ENCODE assay signal across 8 cellular contexts in the genomic region with DNA sequence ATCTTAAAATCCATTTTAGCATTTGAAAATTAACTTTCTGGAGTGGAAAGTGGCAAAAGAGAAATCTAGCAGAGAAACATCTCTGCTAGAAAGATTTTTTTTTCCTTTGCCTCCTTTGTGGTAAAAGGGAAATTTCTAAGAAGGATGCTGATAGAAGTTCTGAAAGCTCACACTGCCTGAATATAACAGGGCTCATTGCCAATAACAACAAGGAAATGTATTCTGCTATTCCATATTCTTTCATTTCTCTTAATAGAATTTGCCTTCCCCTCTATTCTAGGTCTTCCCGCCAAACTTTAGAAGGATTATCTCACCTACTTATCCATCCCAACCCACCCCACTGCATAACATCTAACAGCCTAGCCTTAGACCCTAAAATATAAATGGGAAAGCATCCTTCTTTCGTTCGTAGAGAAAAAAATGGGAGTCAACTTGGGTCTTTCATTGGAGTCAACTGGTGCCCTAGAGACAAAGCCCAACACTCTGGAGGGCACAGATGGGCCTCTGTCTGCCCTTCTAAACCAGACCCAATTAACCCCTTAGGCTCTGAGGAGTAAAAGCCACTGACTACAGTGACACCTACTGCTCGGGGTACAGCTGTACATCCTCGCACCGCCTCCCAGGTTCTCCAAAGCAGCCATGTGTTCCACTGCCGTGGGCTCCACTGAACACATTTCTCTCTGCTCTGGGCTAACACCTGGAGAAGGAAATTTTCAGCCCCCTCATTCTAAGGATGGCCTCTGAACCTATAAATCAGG.
DNase-seq lines count a peak whose midpoint lies in the region; ATAC-seq lines count a peak whose summit lies in the region.

No MANE protein-coding gene starts in this region.

- ATAC-seq in activated CD8-positive, alpha-beta T cell treated with anti-CD3 and anti-CD28 coated beads, Interleukin-2, amount 10 ng/mL, durations not matched to agents 7 days and 5 days, result no peak
- no peak for ATAC-seq in HG03439 (IDR thresholded peaks at IDR 0.05; ENCODE audit: unreplicated experiment)

- H3K27me3 Mint-ChIP-seq in activated CD4-positive, alpha-beta T cell treated with anti-CD3 and anti-CD28 coated beads, Interleukin-2, amount 10 ng/mL, durations not matched to agents 7 days and 5 days, result peaks cover 13% of the 10 kb centered on the region
- peaks cover 5% of the 10 kb centered on the region for H3K27me3 Mint-ChIP-seq in activated CD8-positive, alpha-beta T cell treated with anti-CD3 and anti-CD28 coated beads, Interleukin-2, amount 10 ng/mL, durations not matched to agents 7 days and 5 days (ENCODE audit: low read depth)

- CTCF ChIA-PET in activated CD4-positive, alpha-beta T cell treated with anti-CD3 and anti-CD28 coated beads, Interleukin-2, amount 10 ng/mL, durations not matched to agents 7 days and 5 days (lab: Charles Lee), result interaction anchor here (0.9 to 2.2 kb wide), 3 partner anchors 9 to 202 kb away, joined by 3 to 5 read pairs (median 3); no protein-coding TSS in a partner anchor
- CTCF ChIA-PET in activated CD8-positive, alpha-beta T cell treated with anti-CD3 and anti-CD28 coated beads, Interleukin-2, amount 10 ng/mL, durations not matched to agents 7 days and 5 days (lab: Charles Lee), result interaction anchor here (0.7 to 4.8 kb wide), 33 partner anchors 9 to 431 kb away, joined by 3 to 58 read pairs (median 5); a partner anchor contains a TSS

- H3K27ac ChIP-seq in thymus (ENCODE audit: low read depth), result peak overlapping the region; percentile 74

- H3K36me3 ChIP-seq in thymus (ENCODE audit: control insufficient read depth, insufficient read depth), result no peaks in the 10 kb centered on the region

- POLR2A ChIA-PET in activated CD4-positive, alpha-beta T cell treated with anti-CD3 and anti-CD28 coated beads, Interleukin-2, amount 10 ng/mL, durations not matched to agents 7 days and 5 days (lab: Charles Lee), result interaction anchor here (0.7 kb wide), 1 partner anchor 89 kb away, joined by 3 read pairs; no protein-coding TSS in a partner anchor
- POLR2A ChIA-PET in activated CD8-positive, alpha-beta T cell treated with anti-CD3 and anti-CD28 coated beads, Interleukin-2, amount 10 ng/mL, durations not matched to agents 7 days and 5 days (lab: Charles Lee), result interaction anchor here (1.2 to 1.3 kb wide), 2 partner anchors 101 to 104 kb away, joined by 5 to 8 read pairs; a partner anchor contains a TSS

- peaks cover 36% of the 10 kb centered on the region for H3K4me1 ChIP-seq in thymus (ENCODE audit: control insufficient read depth, insufficient read depth, low read length)

- peak overlapping the region; percentile 21 for H3K27ac Mint-ChIP-seq in activated CD4-positive, alpha-beta T cell treated with anti-CD3 and anti-CD28 coated beads, Interleukin-2, amount 10 ng/mL, durations not matched to agents 7 days and 5 days
- H3K27ac Mint-ChIP-seq in activated CD8-positive, alpha-beta T cell treated with anti-CD3 and anti-CD28 coated beads, Interleukin-2, amount 10 ng/mL, durations not matched to agents 7 days and 5 days, result no peak overlapping the region

- WGBS in thymus, result 70% methylated on average over 7 of the region's 7 CpGs

- peak overlapping the region; percentile 64 for H3K4me3 ChIP-seq in thymus (ENCODE audit: low read length)

- DNase-seq in activated CD4-positive, alpha-beta T cell treated with anti-CD3 and anti-CD28 coated beads, Interleukin-2, amount 10 ng/mL, durations not matched to agents 7 days and 5 days, result no peak
- DNase-seq in activated CD4-positive, alpha-beta T cell treated with anti-CD3 and anti-CD28 coated beads, Interleukin-2, amount 50 U/mL, for 4 hours, result no peak
- peak; percentile 95 for DNase-seq in NCI-H1694 treated with DMSO at 0.1 percent for 48 hours (lab: John Stamatoyannopoulos, UW)
- no peak for DNase-seq in activated CD8-positive, alpha-beta T cell treated with anti-CD3 and anti-CD28 coated beads, Interleukin-2, amount 10 ng/mL, durations not matched to agents 7 days and 5 days
- DNase-seq in iPS-NIHi11 (ENCODE audit: low spot score), result peak; percentile 55
- DNase-seq in cortex of kidney (lab: John Stamatoyannopoulos, UW), result no peak

- H3K9me3 Mint-ChIP-seq in activated CD4-positive, alpha-beta T cell treated with anti-CD3 and anti-CD28 coated beads, Interleukin-2, amount 10 ng/mL, durations not matched to agents 7 days and 5 days, result no peaks in the 10 kb centered on the region
- no peaks in the 10 kb centered on the region for H3K9me3 Mint-ChIP-seq in activated CD8-positive, alpha-beta T cell treated with anti-CD3 and anti-CD28 coated beads, Interleukin-2, amount 10 ng/mL, durations not matched to agents 7 days and 5 days (ENCODE audit: insufficient read depth)

- no peaks in the 10 kb centered on the region for H3K36me3 Mint-ChIP-seq in activated CD4-positive, alpha-beta T cell treated with anti-CD3 and anti-CD28 coated beads, Interleukin-2, amount 10 ng/mL, durations not matched to agents 7 days and 5 days (ENCODE audit: low read depth)
- no peaks in the 10 kb centered on the region for H3K36me3 Mint-ChIP-seq in activated CD8-positive, alpha-beta T cell treated with anti-CD3 and anti-CD28 coated beads, Interleukin-2, amount 10 ng/mL, durations not matched to agents 7 days and 5 days (ENCODE audit: low read depth)

- H3K4me1 Mint-ChIP-seq in activated CD4-positive, alpha-beta T cell treated with anti-CD3 and anti-CD28 coated beads, Interleukin-2, amount 10 ng/mL, durations not matched to agents 7 days and 5 days, result peaks cover 55% of the 10 kb centered on the region
- peaks cover 74% of the 10 kb centered on the region for H3K4me1 Mint-ChIP-seq in activated CD8-positive, alpha-beta T cell treated with anti-CD3 and anti-CD28 coated beads, Interleukin-2, amount 10 ng/mL, durations not matched to agents 7 days and 5 days (ENCODE audit: low read depth)

- no peaks in the 10 kb centered on the region for H3K9me3 ChIP-seq in thymus (ENCODE audit: control insufficient read depth)

- no peaks in the 10 kb centered on the region for H3K27me3 ChIP-seq in thymus (ENCODE audit: control insufficient read depth, insufficient read depth)

- H3K4me3 Mint-ChIP-seq in activated CD4-positive, alpha-beta T cell treated with anti-CD3 and anti-CD28 coated beads, Interleukin-2, amount 10 ng/mL, durations not matched to agents 7 days and 5 days, result peak overlapping the region; percentile 71
- peak overlapping the region; percentile 76 for H3K4me3 Mint-ChIP-seq in activated CD8-positive, alpha-beta T cell treated with anti-CD3 and anti-CD28 coated beads, Interleukin-2, amount 10 ng/mL, durations not matched to agents 7 days and 5 days

Comparison
In these comparisons a context has a peak if more than half of its experiments do, and no peak if none do; other contexts are left out.
1. DNase-seq: peak in NCI-H1694 treated with DMSO at 0.1 percent for 48 hours (single experiment) and iPS-NIHi11 (single experiment); none in activated CD4-positive, alpha-beta T cell treated with anti-CD3 and anti-CD28 coated beads, Interleukin-2, amount 10 ng/mL, durations not matched to agents 7 days and 5 days (single experiment), activated CD4-positive, alpha-beta T cell treated with anti-CD3 and anti-CD28 coated beads, Interleukin-2, amount 50 U/mL, for 4 hours (0 of 2), activated CD8-positive, alpha-beta T cell treated with anti-CD3 and anti-CD28 coated beads, Interleukin-2, amount 10 ng/mL, durations not matched to agents 7 days and 5 days (single experiment) and cortex of kidney (single experiment).